In the genomic region with DNA sequence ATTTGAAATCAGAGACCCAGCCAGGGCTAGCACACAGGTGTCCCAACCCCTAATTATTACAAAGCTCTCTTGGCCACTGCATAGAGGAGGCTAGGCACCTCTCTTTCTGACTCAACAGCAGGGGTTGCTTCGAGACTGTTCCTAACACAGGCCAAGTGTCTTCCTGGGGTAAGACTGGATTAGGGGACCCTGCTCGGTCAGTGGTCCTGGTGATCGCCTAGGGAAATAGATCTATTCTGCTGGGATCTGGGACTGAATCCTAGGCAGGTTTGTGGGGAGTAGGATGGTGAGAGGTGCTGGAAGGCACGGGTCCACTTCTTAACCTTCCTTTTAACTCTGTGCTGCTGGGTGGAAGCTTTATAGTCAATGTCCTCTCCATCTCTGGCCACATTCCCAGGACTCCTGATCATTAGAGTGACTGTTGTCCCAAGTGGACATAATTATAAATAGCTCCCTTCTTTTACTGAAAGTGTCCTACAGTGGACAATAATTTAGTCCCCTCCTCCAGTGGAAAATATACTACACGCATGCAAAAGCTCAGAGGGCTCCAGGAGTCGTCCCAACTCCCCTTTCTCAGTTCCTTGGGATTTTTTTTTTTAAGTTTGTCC, we compare ENCODE assay signal across 8 cellular contexts. TPM values are rescaled to one million over a fixed set of nuclear protein-coding genes. Genes with fewer than 3 reads are reported as not detected.
DNase-seq lines count a peak whose midpoint lies in the region; ATAC-seq and TF ChIP-seq lines count a peak whose summit lies in the region.

No MANE protein-coding gene starts in this region.

- H3K9me3 ChIP-seq in HUES64 (ENCODE audit: insufficient read depth, low read depth, low read length) (no peaks in the 10 kb centered on the region), right atrium auricular region (no peaks in the 10 kb centered on the region), smooth muscle cell (replicated peaks; ENCODE audit: low read depth) (no peaks in the 10 kb centered on the region)

- ATAC-seq in GM21423 (IDR thresholded peaks at IDR 0.05; ENCODE audit: unreplicated experiment), result no peak
- no peak for ATAC-seq in HG02870 (IDR thresholded peaks at IDR 0.05; ENCODE audit: unreplicated experiment)

- H3K4me1 ChIP-seq in HUES64 (ENCODE audit: insufficient read depth, low read length) (peaks cover 24% of the 10 kb centered on the region), right atrium auricular region (peaks cover 0 to 23% of the 10 kb centered on the region in 2 donors), smooth muscle cell (ENCODE audit: low read depth) (peaks cover 14% of the 10 kb centered on the region)

- peaks cover 4% of the 10 kb centered on the region for H3K36me3 Mint-ChIP-seq in activated CD4-positive, alpha-beta memory T cell treated with anti-CD3 and anti-CD28 coated beads for 36 hours
- H3K36me3 Mint-ChIP-seq in CD14-positive monocyte, result peaks cover 15 to 19% of the 10 kb centered on the region in 2 donors

- no peak for TF ChIP-seq CTCF in right atrium auricular region (IDR thresholded peaks at IDR 0.05)
- no peak for TF ChIP-seq CTCF in smooth muscle cell (IDR thresholded peaks at IDR 0.05; ENCODE audit: borderline replicate concordance, insufficient read depth, poor library complexity, severe bottlenecking)
- TF ChIP-seq CTCF in CD14-positive monocyte (IDR thresholded peaks at IDR 0.05), result no peak

- peaks cover 29% of the 10 kb centered on the region for H3K79me2 ChIP-seq in smooth muscle cell (ENCODE audit: low read depth)

- CTCF ChIA-PET in activated CD4-positive, alpha-beta memory T cell treated with anti-CD3 and anti-CD28 coated beads for 36 hours (lab: Charles Lee), result interaction anchor here (0.6 to 4.2 kb wide), 27 partner anchors 11 to 888 kb away, joined by 3 to 48 read pairs (median 7); no protein-coding TSS in a partner anchor

- no peaks in the 10 kb centered on the region for H3K9me3 Mint-ChIP-seq in activated CD4-positive, alpha-beta memory T cell treated with anti-CD3 and anti-CD28 coated beads for 36 hours
- H3K9me3 Mint-ChIP-seq in CD14-positive monocyte, result peaks cover 0 to 27% (median 14%) of the 10 kb centered on the region in 7 donors

- peak overlapping the region; percentile 86 for H3K27ac Mint-ChIP-seq in activated CD4-positive, alpha-beta memory T cell treated with anti-CD3 and anti-CD28 coated beads for 36 hours
- H3K27ac Mint-ChIP-seq in CD14-positive monocyte, result peak overlapping the region in 1 of 7 donors; percentile 49

- H3K4me3 Mint-ChIP-seq in activated CD4-positive, alpha-beta memory T cell treated with anti-CD3 and anti-CD28 coated beads for 36 hours, result peak overlapping the region; percentile 85
- peak overlapping the region in 1 of 2 donors; percentile 96 for H3K4me3 Mint-ChIP-seq in CD14-positive monocyte

- H3K27me3 ChIP-seq in HUES64 (ENCODE audit: insufficient read depth, low read length) (peaks cover 7% of the 10 kb centered on the region), right atrium auricular region (no peaks in the 10 kb centered on the region), smooth muscle cell (ENCODE audit: low read depth) (no peaks in the 10 kb centered on the region)

- H3K36me3 ChIP-seq in HUES64 (ENCODE audit: insufficient read depth, low read length) (no peaks in the 10 kb centered on the region; the same call in 1 of the 2 replicates), right atrium auricular region (no peaks in the 10 kb centered on the region), smooth muscle cell (ENCODE audit: low read depth) (no peaks in the 10 kb centered on the region)

- 65% methylated on average over 6 of the region's 6 CpGs for WGBS in HUES64
- 67% methylated on average over 6 of the region's 6 CpGs for WGBS in smooth muscle cell (ENCODE audit: low lambda C conversion rate)

- H3K4me2 ChIP-seq in smooth muscle cell, result peak overlapping the region; percentile 94

- DNase-seq in activated CD4-positive, alpha-beta memory T cell treated with anti-CD3 and anti-CD28 coated beads for 36 hours, result no peak
- DNase-seq in right atrium auricular region (ENCODE audit: low spot score) (no peak), smooth muscle cell (lab: John Stamatoyannopoulos, UW; ENCODE audit: unreplicated experiment) (no peak), CD14-positive monocyte (ENCODE audit: low spot score) (no peak), Kasumi-1 (lab: John Stamatoyannopoulos, UW) (no peak)

- H3K4me3 ChIP-seq in HUES64 (ENCODE audit: low read length) (peak overlapping the region; percentile 95; the same call in 1 of the 2 replicates), right atrium auricular region (peak overlapping the region; percentile 72 to 83), smooth muscle cell (peak overlapping the region; percentile 79)

- H3K27me3 Mint-ChIP-seq in activated CD4-positive, alpha-beta memory T cell treated with anti-CD3 and anti-CD28 coated beads for 36 hours, result no peaks in the 10 kb centered on the region
- H3K27me3 Mint-ChIP-seq in CD14-positive monocyte (ENCODE audit: low read depth in 3 of 3), result peaks cover 37 to 65% (median 54%) of the 10 kb centered on the region in 3 donors

- H3K27ac ChIP-seq in HUES64 (ENCODE audit: low read depth, low read length) (no peak overlapping the region), right atrium auricular region (peak overlapping the region; percentile 93 to 98), smooth muscle cell (ENCODE audit: low read depth) (peak overlapping the region; percentile 77)

- peaks cover 22% of the 10 kb centered on the region for H4K20me1 ChIP-seq in smooth muscle cell (ENCODE audit: low read depth)

- H3K9ac ChIP-seq in HUES64 (ENCODE audit: low read depth, low read length) (no peak overlapping the region), smooth muscle cell (ENCODE audit: low read depth) (no peak overlapping the region)

- peaks cover 23% of the 10 kb centered on the region for H3F3A ChIP-seq in smooth muscle cell (ENCODE audit: low read depth)

- intact Hi-C loops in activated CD4-positive, alpha-beta memory T cell treated with anti-CD3 and anti-CD28 coated beads for 36 hours (cut with micrococcal nuclease), result loop anchor here (5.0 kb wide), 4 partner anchors 102 to 588 kb away; no protein-coding TSS in a partner anchor
- intact Hi-C loops in CD14-positive monocyte (cut with micrococcal nuclease), result loop anchor here in 1 of 2 donors (10.0 kb wide), 1 partner anchor 271 kb away; no protein-coding TSS in a partner anchor

- POLR2A ChIA-PET in activated CD4-positive, alpha-beta memory T cell treated with anti-CD3 and anti-CD28 coated beads for 36 hours (lab: Charles Lee), result interaction anchor here (0.9 to 1.9 kb wide), 3 partner anchors 10 to 227 kb away, joined by 3 to 6 read pairs (median 6); no protein-coding TSS in a partner anchor

- H3K4me1 Mint-ChIP-seq in activated CD4-positive, alpha-beta memory T cell treated with anti-CD3 and anti-CD28 coated beads for 36 hours (ENCODE audit: low read depth), result peaks cover 44% of the 10 kb centered on the region
- H3K4me1 Mint-ChIP-seq in CD14-positive monocyte, result peaks cover 43% of the 10 kb centered on the region

- no peak overlapping the region for H2AFZ ChIP-seq in smooth muscle cell (ENCODE audit: low read depth)

RNA-seq across cellular contexts. Expression of gene TRIB2, which starts 1.4 kb away (rescaled TPM):
- polyA plus RNA-seq in HUES64 (2013, experiment 1 of 2), result 54.8 TPM
- 66.3 TPM for polyA plus RNA-seq in HUES64 (2013, experiment 2 of 2)
- total RNA-seq in activated CD4-positive, alpha-beta memory T cell treated with anti-CD3 and anti-CD28 coated beads for 36 hours, result 1 to 10 TPM; 4.9 to 5.3 TPM
- 10 to 100 TPM; 33.5 to 55.7 TPM for total RNA-seq in right atrium auricular region
- total RNA-seq in smooth muscle cell, result 31.5 and 47.0 TPM in 2 replicates
- polyA plus RNA-seq in smooth muscle cell, result 26.0 and 31.1 TPM in 2 replicates
- under 1 TPM; 0.29 to 0.51 TPM for polyA plus RNA-seq in CD14-positive monocyte
